ENCODE assay signal across 16 cellular contexts in genomic region chr2:121388371-121388770, GRCh38.
DNase-seq lines count a peak whose midpoint lies in the region; ATAC-seq, FAIRE-seq and TF ChIP-seq lines count a peak whose summit lies in the region.
"Had no signal": no experiment of that assay in that cellular context is flagged by ENCODE, and none has a peak within 500 bp of the region (broad histone marks: within the 10 kb centered on the region; RNA-seq: fewer than 3 reads in every experiment).

No MANE protein-coding gene starts in this region.

- no peak overlapping the region for H3K9ac ChIP-seq in K562 (ENCODE audit: insufficient read depth in 1 of 2, low read depth in 2 of 2, low read length in 2 of 2)
- no peak overlapping the region for H3K9ac ChIP-seq in mesenchymal stem cell (ENCODE audit: low read length)

- no peak overlapping the region for H3K18ac ChIP-seq in mesenchymal stem cell (ENCODE audit: low read depth in 1 of 2, low read length in 2 of 2)

- H2BK120ac ChIP-seq in mesenchymal stem cell (ENCODE audit: low read depth, low read length): no peak overlapping the region

- BruUV-seq in K562 (replicated peaks; lab: Mats Ljungman, UMichigan): no TSS peak

- no peaks in the 10 kb centered on the region for H3K9me3 ChIP-seq in K562 (replicated peaks; ENCODE audit: control insufficient read depth, insufficient read depth, low read depth, low read length)
- H3K9me3 ChIP-seq in mesenchymal stem cell (ENCODE audit: control insufficient read depth, low read length): no peaks in the 10 kb centered on the region
- H3K9me3 ChIP-seq: Peyer's patch had no signal

- TF ChIP-seq RAD21 in K562 (CRISPR knock-in tag; conservative IDR thresholded peaks at IDR 0.05 in 1 of 2, IDR thresholded peaks at IDR 0.05 in 1 of 2): no peak

- TF ChIP-seq CTCF in K562 (IDR thresholded peaks at IDR 0.05 in 2 of 3, conservative IDR thresholded peaks at IDR 0.05 in 1 of 3; ENCODE audit: insufficient read depth in 2 of 3, low read depth in 1 of 3, low read length in 3 of 3): no peak

- DNase-seq in Caki2 (ENCODE audit: low read depth) (peak; percentile 8), H54 (ENCODE audit: insufficient read length, low spot score) (no peak), K562 (ENCODE audit: extremely low read depth in 1 of 4, low spot score in 3 of 4) (no peak), mesenchymal stem cell (no peak), NCI-H446 treated with DMSO at 0.1 percent for 48 hours (lab: John Stamatoyannopoulos, UW) (no peak), caudate nucleus (lab: John Stamatoyannopoulos, UW) (no peak)
- DNase-seq: CD8-positive, alpha-beta memory T cell; DMS 273 treated with DMSO at 0.1 percent for 48 hours; MV-4-11; NCI-H1436; NCI-H2081 treated with DMSO at 0.1 percent for 48 hours; NCI-H446; NCI-H748 treated with DMSO at 0.1 percent for 48 hours; Peyer's patch; SHP77 treated with DMSO at 0.1 percent for 48 hours had no signal

- CTCF ChIA-PET in K562 (lab: Yijun Ruan, JAX; ENCODE audit: low intra/inter-chr PET ratio): no interaction called here

- no peak overlapping the region for H4K91ac ChIP-seq in mesenchymal stem cell (ENCODE audit: low read length)

- H2AFZ ChIP-seq in K562 (ENCODE audit: low read depth, low read length) (no peak overlapping the region), mesenchymal stem cell (ENCODE audit: low read depth, low read length) (no peak overlapping the region)

- H3K36me3 ChIP-seq in K562 (ENCODE audit: control insufficient read depth, insufficient read depth, low read length) (peaks cover 36% of the 10 kb centered on the region), mesenchymal stem cell (ENCODE audit: control insufficient read depth in 1 of 2, insufficient read depth in 2 of 2, low read depth in 1 of 2, low read length in 2 of 2) (peaks cover 5 to 58% of the 10 kb centered on the region in 2 experiments)

- no peak overlapping the region for H2BK5ac ChIP-seq in mesenchymal stem cell (ENCODE audit: low read depth, low read length, poor library complexity, severe bottlenecking)

- ATAC-seq in K562 (no peak), GM21576 (IDR thresholded peaks at IDR 0.05; ENCODE audit: unreplicated experiment) (no peak)

- H3K4me3 ChIP-seq in K562 (no peak overlapping the region), mesenchymal stem cell (ENCODE audit: insufficient read depth in 1 of 2, low read depth in 1 of 2, low read length in 2 of 2) (no peak overlapping the region)
- H3K4me3 ChIP-seq: Peyer's patch had no signal

- H3K4ac ChIP-seq in mesenchymal stem cell (ENCODE audit: low read depth in 1 of 2, low read length in 2 of 2): no peak overlapping the region

- H4K20me1 ChIP-seq in K562 (replicated peaks; ENCODE audit: control insufficient read depth, insufficient read depth, low read length): no peaks in the 10 kb centered on the region

- in situ Hi-C loops in Caki2 (cut with HindIII; ENCODE audit: low pct_unique_long_range_greater_than_20kb, low sequenced_read_pairs): no loop called here
- in situ Hi-C loops in K562 (cut with MboI): no loop called here

- no peaks in the 10 kb centered on the region for H3K79me2 ChIP-seq in K562 (ENCODE audit: control insufficient read depth, insufficient read depth, low read length)

- no peak for TF ChIP-seq EP300 in K562 (IDR thresholded peaks at IDR 0.05; ENCODE audit: low read length)

- no peak overlapping the region for H4K8ac ChIP-seq in mesenchymal stem cell (ENCODE audit: low read length)

- FAIRE-seq in H54 (lab: Jason Lieb, UNC) (peak; percentile 15), K562 (lab: Jason Lieb, UNC) (peak; percentile 23)

- POLR2A ChIA-PET in K562 (lab: Yijun Ruan, JAX): no interaction called here

- 79% methylated on average over 5 of the region's 5 CpGs for WGBS in K562 (ENCODE audit: insufficient coverage, low coverage, missing lambda C conversion rate)
- WGBS in mesenchymal stem cell: 97% methylated on average over 5 of the region's 5 CpGs

- intact Hi-C loops in K562 (cut with micrococcal nuclease): no loop called here

- H3K14ac ChIP-seq in mesenchymal stem cell (ENCODE audit: low read length in 2 of 2): no peak overlapping the region

- H2AK5ac ChIP-seq in mesenchymal stem cell (ENCODE audit: low read length, severe bottlenecking): no peak overlapping the region

- H3K27ac ChIP-seq in K562 (ENCODE audit: extremely low read depth, low read depth, low read length) (no peak overlapping the region), mesenchymal stem cell (ENCODE audit: low read length, poor library complexity, severe bottlenecking) (peak overlapping the region; percentile 13), caudate nucleus (ENCODE audit: low read depth, low read length) (no peak overlapping the region)
- H3K27ac ChIP-seq: Peyer's patch had no signal

- no peak overlapping the region for H2BK12ac ChIP-seq in mesenchymal stem cell (ENCODE audit: low read length in 2 of 2)

- H3K23ac ChIP-seq in mesenchymal stem cell (ENCODE audit: low read length in 2 of 2): no peak overlapping the region

- no peak overlapping the region for H3K4me2 ChIP-seq in K562 (ENCODE audit: insufficient read depth, low read length)
- no peak overlapping the region for H3K4me2 ChIP-seq in mesenchymal stem cell (ENCODE audit: low read length, poor library complexity, severe bottlenecking)

- H3K4me1 ChIP-seq in K562 (replicated peaks in 1 of 2; ENCODE audit: control insufficient read depth in 2 of 2, insufficient read depth in 2 of 2, low read length in 2 of 2) (no peaks in the 10 kb centered on the region), mesenchymal stem cell (ENCODE audit: control insufficient read depth, insufficient read depth, low read depth, low read length) (peaks cover 6% of the 10 kb centered on the region)
- H3K4me1 ChIP-seq: Peyer's patch had no signal

- peaks cover 10% of the 10 kb centered on the region for H3K79me1 ChIP-seq in mesenchymal stem cell (replicated peaks; ENCODE audit: low read length, poor library complexity, severe bottlenecking)

- TF ChIP-seq POLR2A in H54 (IDR thresholded peaks at IDR 0.05; ENCODE audit: low read depth, low read length): no peak
- no peak for TF ChIP-seq POLR2A in K562 (conservative IDR thresholded peaks at IDR 0.05)

- H2BK15ac ChIP-seq in mesenchymal stem cell (ENCODE audit: low read depth, poor library complexity, severe bottlenecking): no peak overlapping the region

- H3K27me3 ChIP-seq in K562 (ENCODE audit: control insufficient read depth in 2 of 2, insufficient read depth in 2 of 2, low read length in 2 of 2): no peaks in the 10 kb centered on the region
- no peaks in the 10 kb centered on the region for H3K27me3 ChIP-seq in mesenchymal stem cell (ENCODE audit: control insufficient read depth in 1 of 2, insufficient read depth in 1 of 2, low read length in 2 of 2)
- H3K27me3 ChIP-seq: Peyer's patch had no signal

- H3K9me1 ChIP-seq in K562 (ENCODE audit: control insufficient read depth, insufficient read depth, low read length): no peaks in the 10 kb centered on the region

TF ChIP-seq in K562, 482 proteins besides CTCF, POLR2A, EP300 and RAD21:
- TF ChIP-seq BRCA1 (IDR thresholded peaks at IDR 0.05) (no peak), BRCA1 (CRISPR knock-in tag; IDR thresholded peaks at IDR 0.05) (no peak)
